ENCODE assay signal across 8 cellular contexts in the genomic region with DNA sequence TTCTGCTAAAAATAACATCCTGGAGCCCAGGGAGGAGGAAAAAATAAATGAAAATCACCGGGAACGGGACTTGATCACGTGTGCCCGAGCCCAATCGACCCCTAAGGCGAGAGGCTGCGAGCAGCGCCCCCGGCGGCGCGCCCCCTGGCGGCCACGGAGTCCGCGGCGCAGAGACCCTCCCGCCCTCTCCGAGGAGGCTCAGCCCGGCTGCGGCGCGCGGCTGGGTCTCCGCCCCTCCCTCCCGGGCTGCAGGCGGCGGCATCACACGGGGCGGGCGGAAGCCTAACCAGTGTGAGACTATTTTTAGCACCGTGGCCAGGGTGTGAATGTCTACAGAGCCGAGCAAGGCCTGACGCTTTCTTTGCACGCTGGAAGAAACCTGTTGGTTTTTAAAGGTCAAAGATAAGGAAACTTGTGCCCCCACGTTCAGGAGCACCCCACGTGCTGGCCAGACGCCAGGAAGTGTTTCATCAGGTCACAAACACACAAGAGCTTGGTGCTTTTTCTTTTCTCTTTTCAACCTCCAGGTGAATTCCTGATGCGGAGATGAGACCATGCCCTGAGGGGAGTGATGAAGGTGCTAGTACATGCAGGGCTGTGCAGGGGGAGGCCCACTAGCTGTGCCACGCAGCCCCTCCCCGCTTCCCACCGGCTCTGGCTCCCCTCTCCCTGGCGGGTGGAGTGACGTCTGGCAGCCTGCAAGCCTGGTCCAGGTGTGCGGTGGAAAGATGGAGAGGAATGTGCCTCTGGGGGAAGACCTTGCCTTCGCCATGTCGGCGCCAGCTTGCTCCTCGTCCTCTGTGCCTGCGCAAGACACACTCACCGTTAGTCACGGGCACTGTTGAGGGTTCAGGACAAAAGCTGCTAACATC. TPM values are rescaled to one million over a fixed set of nuclear protein-coding genes. Genes with fewer than 3 reads are reported as not detected.
DNase-seq lines count a peak whose midpoint lies in the region; ATAC-seq and TF ChIP-seq lines count a peak whose summit lies in the region.

No MANE protein-coding gene starts in this region.

- peak overlapping the region; percentile 55 for H3K4me3 ChIP-seq in BE2C (ENCODE audit: low read depth, low read length)
- H3K4me3 ChIP-seq in kidney epithelial cell (ENCODE audit: low read depth, low read length), result no peak overlapping the region

- no peaks in the 10 kb centered on the region for H3K27me3 ChIP-seq in BE2C
- no peaks in the 10 kb centered on the region for H3K27me3 ChIP-seq in kidney epithelial cell (ENCODE audit: control insufficient read depth, insufficient read depth, low read length)

- TF ChIP-seq POLR2A in GM19193 (IDR thresholded peaks at IDR 0.05; ENCODE audit: extremely low read depth, insufficient read depth, insufficient read length), result peak; percentile 48

- H3K4me1 ChIP-seq in BE2C, result peaks cover 4% of the 10 kb centered on the region

- no peaks in the 10 kb centered on the region for H3K9me3 ChIP-seq in BE2C

- H3K36me3 ChIP-seq in BE2C, result no peaks in the 10 kb centered on the region
- no peaks in the 10 kb centered on the region for H3K36me3 ChIP-seq in kidney epithelial cell (ENCODE audit: control insufficient read depth, insufficient read depth, low read length)

- TF ChIP-seq CTCF in BE2C (IDR thresholded peaks at IDR 0.05; ENCODE audit: low read depth, low read length), result peak; percentile 68
- peak; percentile 52 for TF ChIP-seq CTCF in kidney epithelial cell (IDR thresholded peaks at IDR 0.05; ENCODE audit: insufficient read depth, low read length, poor library complexity, severe bottlenecking)

- DNase-seq in BE2C (peak; percentile 91), NCI-H345 treated with DMSO at 0.1 percent for 48 hours (lab: John Stamatoyannopoulos, UW; ENCODE audit: unreplicated experiment) (peak; percentile 94), cerebellar cortex (ENCODE audit: low spot score) (peak; percentile 77), kidney epithelial cell (ENCODE audit: low read depth) (peak; percentile 35)
- DNase-seq in stimulated activated CD4-positive, alpha-beta T cell treated with anti-CD3 and anti-CD28 coated beads, Interleukin-1b, Interleukin-23, amount 100 ng/mL, for 1 hour (ENCODE audit: low read depth in 2 of 2), result peak; percentile 74 to 88

- ATAC-seq in HG03378 (IDR thresholded peaks at IDR 0.05; ENCODE audit: unreplicated experiment), result peak; percentile 92
- ATAC-seq in activated CD4-positive, CD25-positive, alpha-beta regulatory T cell treated with anti-CD3 and anti-CD28 coated beads, Interleukin-2, amount 50 U/mL, for 24 hours, result peak; percentile 98 to 99

RNA-seq across cellular contexts. Expression of a gene that starts 35.3 kb away (rescaled TPM):
- 107 TPM for polyA plus RNA-seq in BE2C (2012; ENCODE audit: insufficient read depth, insufficient read length, low read depth)
- 19.7 and 25.3 TPM in 2 replicates for total RNA-seq in kidney epithelial cell

Comparison
In these comparisons a context has a peak if more than half of its experiments do, and no peak if none do; other contexts are left out.
1. DNase-seq: peak in every context shown above with its lines; median percentile 94 in NCI-H345 treated with DMSO at 0.1 percent for 48 hours; 91 in BE2C; 81 in stimulated activated CD4-positive, alpha-beta T cell treated with anti-CD3 and anti-CD28 coated beads, Interleukin-1b, Interleukin-23, amount 100 ng/mL, for 1 hour; 77 in cerebellar cortex; 35 in kidney epithelial cell.